In genomic region chr2:144554811-144555210, GRCh38 we compare ENCODE assay signal across 18 cellular contexts. TPM values are rescaled to one million over a fixed set of nuclear protein-coding genes. Genes with fewer than 3 reads are reported as not detected.
A peak's percentile ranks its signal among the peaks of the same experiment; 100 is the strongest.
DNase-seq lines count a peak whose midpoint lies in the region; TF ChIP-seq lines count a peak whose summit lies in the region.
"Had no signal": no experiment of that assay in that cellular context is flagged by ENCODE, and none has a peak within 500 bp of the region (broad histone marks: within the 10 kb centered on the region; RNA-seq: fewer than 3 reads in every experiment).

No MANE protein-coding gene starts in this region.

- H3K4me3 Mint-ChIP-seq in endodermal cell = no peak overlapping the region
- H3K4me3 Mint-ChIP-seq: CD8-positive, alpha-beta memory T cell had no signal

- H3K36me3 ChIP-seq in vagina = no peaks in the 10 kb centered on the region
- no peaks in the 10 kb centered on the region for H3K36me3 ChIP-seq in endodermal cell (ENCODE audit: control insufficient read depth, insufficient read depth, low read length)
- H3K36me3 ChIP-seq: BLaER1 treated with 17β-estradiol and CSF1 and Interleukin-3, amounts not matched to agents 10 nM and 100 nM; MG63 had no signal

- no peak overlapping the region for H3K9ac ChIP-seq in endodermal cell (ENCODE audit: extremely low read depth, low read length, poor library complexity, severe bottlenecking)
- H3K9ac ChIP-seq: BLaER1 treated with 17β-estradiol and CSF1 and Interleukin-3, amounts not matched to agents 10 nM and 100 nM had no signal

- DNase-seq in COLO829 (ENCODE audit: low spot score) = peak; percentile 25
- DNase-seq in ELR (ENCODE audit: low read depth) = peak; percentile 3
- peak; percentile 6 for DNase-seq in NCI-H774 (lab: John Stamatoyannopoulos, UW)
- DNase-seq in foreskin fibroblast = peak; percentile 5 to 29
- DNase-seq in vagina (ENCODE audit: extremely low spot score in 2 of 2) = no peak
- DNase-seq in endodermal cell = no peak
- no peak for DNase-seq in dedifferentiated amniotic fluid mesenchymal stem cell (ENCODE audit: extremely low spot score)
- DNase-seq: CD8-positive, alpha-beta memory T cell; DMS 273 treated with DMSO at 0.1 percent for 48 hours; KG1; MG63; NCI-H1092; NCI-H1694; NCI-H2107; NCI-H69; SW 1271 had no signal

- H3K27me3 ChIP-seq in vagina (no peaks in the 10 kb centered on the region), endodermal cell (ENCODE audit: control insufficient read depth, insufficient read depth, low read length, poor library complexity, severe bottlenecking) (no peaks in the 10 kb centered on the region)
- H3K27me3 ChIP-seq: BLaER1 treated with 17β-estradiol and CSF1 and Interleukin-3, amounts not matched to agents 10 nM and 100 nM; MG63 had no signal

- no peaks in the 10 kb centered on the region for H3K4me1 Mint-ChIP-seq in endodermal cell
- H3K4me1 Mint-ChIP-seq: CD8-positive, alpha-beta memory T cell had no signal

- WGBS in endodermal cell (ENCODE audit: insufficient coverage in 1 of 2, insufficient read length in 1 of 2), 2 experiments = 83 to 85% methylated on average over 2 of the region's 3 CpGs

- no peak overlapping the region for H3K27ac Mint-ChIP-seq in endodermal cell
- H3K27ac Mint-ChIP-seq: CD8-positive, alpha-beta memory T cell had no signal

- H3K27ac ChIP-seq in vagina (no peak overlapping the region), endodermal cell (ENCODE audit: low read depth, low read length) (no peak overlapping the region)
- H3K27ac ChIP-seq: BLaER1 treated with 17β-estradiol and CSF1 and Interleukin-3, amounts not matched to agents 10 nM and 100 nM; RWPE1 had no signal

- no peak for TF ChIP-seq CTCF in foreskin fibroblast (IDR thresholded peaks at IDR 0.05; ENCODE audit: low read depth, low read length)
- no peak for TF ChIP-seq CTCF in vagina (IDR thresholded peaks at IDR 0.05)
- TF ChIP-seq CTCF in endodermal cell (conservative IDR thresholded peaks at IDR 0.05) = no peak

- no peaks in the 10 kb centered on the region for H3K36me3 Mint-ChIP-seq in endodermal cell (ENCODE audit: low read depth)
- H3K36me3 Mint-ChIP-seq: CD8-positive, alpha-beta memory T cell had no signal

- H3K9me3 ChIP-seq in vagina = no peaks in the 10 kb centered on the region
- no peaks in the 10 kb centered on the region for H3K9me3 ChIP-seq in endodermal cell (ENCODE audit: control insufficient read depth, low read length)
- H3K9me3 ChIP-seq: MG63 had no signal

- H3K9me3 Mint-ChIP-seq in endodermal cell = no peaks in the 10 kb centered on the region
- H3K9me3 Mint-ChIP-seq: CD8-positive, alpha-beta memory T cell had no signal

- no peaks in the 10 kb centered on the region for H3K27me3 Mint-ChIP-seq in endodermal cell (ENCODE audit: insufficient read depth)

- TF ChIP-seq POLR2A in vagina (IDR thresholded peaks at IDR 0.05) = no peak

- intact Hi-C loops in vagina (cut with DNase I) = no loop called here

- H3K4me1 ChIP-seq in vagina = no peaks in the 10 kb centered on the region
- H3K4me1 ChIP-seq in endodermal cell (ENCODE audit: control insufficient read depth, insufficient read depth, low read length) = no peaks in the 10 kb centered on the region

- H3K4me3 ChIP-seq in foreskin fibroblast (ENCODE audit: low read depth in 1 of 2, low read length in 2 of 2) (no peak overlapping the region), vagina (no peak overlapping the region), endodermal cell (ENCODE audit: low read length) (no peak overlapping the region)
- H3K4me3 ChIP-seq: BLaER1 treated with 17β-estradiol and CSF1 and Interleukin-3, amounts not matched to agents 10 nM and 100 nM; MG63 had no signal

RNA-seq across cellular contexts. Expression of gene ZEB2, which starts 34.9 kb away (rescaled TPM):
- total RNA-seq in vagina (63.6 TPM), endodermal cell (under 1 TPM; 0.29 to 0.31 TPM)
- polyA plus RNA-seq in endodermal cell (2013, experiment 1 of 2) = 68.2 TPM
- 65.4 TPM for polyA plus RNA-seq in endodermal cell (2013, experiment 2 of 2)

Comparison
In these comparisons a context has a peak if more than half of its experiments do, and no peak if none do; other contexts are left out.
1. DNase-seq: peak in COLO829 (single experiment), ELR (single experiment), NCI-H774 (single experiment) and foreskin fibroblast (2 of 2); none in vagina (0 of 2), endodermal cell (single experiment) and dedifferentiated amniotic fluid mesenchymal stem cell (single experiment).
2. RNA of gene ZEB2, which starts 34.9 kb away (total RNA-seq): 63.6 TPM in vagina (single experiment); 0.29 to 0.31 TPM in endodermal cell; every median in the first group is over 10 times any median in the second.